Comparison of ENCODE assay signal across 28 cellular contexts in the genomic region with DNA sequence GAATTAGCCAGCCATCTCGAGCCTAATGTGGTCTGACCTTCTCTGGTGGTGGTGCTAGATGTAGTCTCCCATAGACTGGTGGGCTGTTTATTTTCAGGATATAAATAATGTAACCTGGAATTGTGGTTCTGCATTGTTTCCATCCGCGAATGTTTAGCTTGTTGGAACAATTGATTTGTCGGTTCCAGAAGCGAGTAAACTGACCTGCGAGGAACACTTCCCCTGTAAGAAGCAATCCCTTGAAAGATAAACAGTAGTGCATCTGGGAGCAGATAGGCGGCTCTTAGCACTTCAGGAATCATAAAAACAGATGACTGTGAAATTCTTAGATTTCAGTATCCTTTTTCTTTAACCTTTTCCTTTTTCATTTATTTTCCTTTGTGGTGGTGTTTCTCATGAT.
"Had no signal": no experiment of that assay in that cellular context is flagged by ENCODE, and none has a peak within 500 bp of the region (broad histone marks: within the 10 kb centered on the region; RNA-seq: fewer than 3 reads in every experiment).

No MANE protein-coding gene starts in this region.

- H3K4me3 ChIP-seq: coronary artery, hepatocyte, neural progenitor cell, skin epidermis, stomach, suprapubic skin, transverse colon, uterus had no signal

- H3K27ac Mint-ChIP-seq: activated CD8-positive, alpha-beta T cell treated with anti-CD3 and anti-CD28 coated beads, Interleukin-2, amount 10 ng/mL, durations not matched to agents 7 days and 5 days; activated naive CD4-positive, alpha-beta T cell treated with anti-CD3 and anti-CD28 coated beads, Interleukin-2, amount 50 U/mL, for 24 hours; endodermal cell; neural progenitor cell; progenitor cell of endocrine pancreas; stimulated activated effector memory CD8-positive, alpha-beta T cell treated with anti-CD3 and anti-CD28 coated beads, Interleukin-12 subunit alpha, Interleukin-12 subunit beta, amount 100 ng/mL, for 72 hours; T-cell; T-helper 2 cell treated with Interferon-gamma antibody and Interleukin-4, amounts not matched to agents 5 μg/mL and 100 μg/mL, for 36 hours had no signal

- H3K9ac ChIP-seq: neural progenitor cell had no signal

- H3K4me2 ChIP-seq: hepatocyte, neural progenitor cell had no signal

- ATAC-seq: activated CD8-positive, alpha-beta T cell treated with anti-CD3 and anti-CD28 coated beads, Interleukin-2, amount 10 ng/mL, durations not matched to agents 7 days and 5 days; SK-N-SH treated with all-trans-retinoic acid at 6 μM for 48 hours; stimulated activated effector memory CD8-positive, alpha-beta T cell treated with anti-CD3 and anti-CD28 coated beads, Interleukin-12 subunit alpha, Interleukin-12 subunit beta, amount 100 ng/mL, for 72 hours; T-cell had no signal

- FAIRE-seq: TTC549 had no signal

- DNase-seq: activated CD4-positive, alpha-beta T cell treated with anti-CD3 and anti-CD28 coated beads, Interleukin-2, amount 50 U/mL, for 1 hour; activated CD4-positive, CD25-positive, alpha-beta regulatory T cell treated with anti-CD3 and anti-CD28 coated beads, Interleukin-2, amount 50 U/mL, for 72 hours; activated CD8-positive, alpha-beta T cell treated with anti-CD3 and anti-CD28 coated beads, Interleukin-2, amount 10 ng/mL, durations not matched to agents 7 days and 5 days; activated gamma-delta T cell treated with Interleukin-2 at 50 U/mL for 16 hours; aorta; brain microvascular endothelial cell; endodermal cell; foreskin fibroblast; kidney glomerular epithelial cell; mesenchymal stem cell; stimulated activated CD4-positive, alpha-beta T cell treated with anti-CD3 and anti-CD28 coated beads, Interleukin-2, amount 100 ng/mL, for 24 hours; stomach; T-cell; transverse colon; uterus; WERI-Rb-1 had no signal

- H3K27ac ChIP-seq: brain microvascular endothelial cell, coronary artery, hepatocyte, neural progenitor cell, suprapubic skin, uterus, WERI-Rb-1 had no signal

- H3K27me3 ChIP-seq: brain microvascular endothelial cell, hepatocyte, neural progenitor cell, stomach, suprapubic skin, transverse colon, uterus had no signal

- H3K9me3 ChIP-seq: stomach, suprapubic skin, transverse colon, uterus had no signal

- H3K4me3 Mint-ChIP-seq: activated CD8-positive, alpha-beta T cell treated with anti-CD3 and anti-CD28 coated beads, Interleukin-2, amount 10 ng/mL, durations not matched to agents 7 days and 5 days; central memory CD8-positive, alpha-beta T cell; endodermal cell; neural progenitor cell; stimulated activated effector memory CD8-positive, alpha-beta T cell treated with anti-CD3 and anti-CD28 coated beads, Interleukin-12 subunit alpha, Interleukin-12 subunit beta, amount 100 ng/mL, for 72 hours; T-cell; T-helper 2 cell treated with Interferon-gamma antibody and Interleukin-4, amounts not matched to agents 5 μg/mL and 100 μg/mL, for 36 hours had no signal

- H3K4me1 ChIP-seq: neural progenitor cell, uterus had no signal

- H3K9me3 Mint-ChIP-seq: activated naive CD4-positive, alpha-beta T cell treated with anti-CD3 and anti-CD28 coated beads, Interleukin-2, amount 50 U/mL, for 24 hours; central memory CD8-positive, alpha-beta T cell; endodermal cell; neural progenitor cell; stimulated activated effector memory CD8-positive, alpha-beta T cell treated with anti-CD3 and anti-CD28 coated beads, Interleukin-12 subunit alpha, Interleukin-12 subunit beta, amount 100 ng/mL, for 72 hours; T-cell; T-helper 2 cell treated with Interferon-gamma antibody and Interleukin-4, amounts not matched to agents 5 μg/mL and 100 μg/mL, for 36 hours had no signal

- H3K36me3 ChIP-seq: neural progenitor cell, uterus had no signal

- H3K27me3 Mint-ChIP-seq: activated naive CD4-positive, alpha-beta T cell treated with anti-CD3 and anti-CD28 coated beads, Interleukin-2, amount 50 U/mL, for 24 hours; central memory CD8-positive, alpha-beta T cell; progenitor cell of endocrine pancreas; T-cell had no signal

- H2AFZ ChIP-seq: hepatocyte, neural progenitor cell had no signal
